8 cellular contexts compared by ENCODE assay signal in the genomic region with DNA sequence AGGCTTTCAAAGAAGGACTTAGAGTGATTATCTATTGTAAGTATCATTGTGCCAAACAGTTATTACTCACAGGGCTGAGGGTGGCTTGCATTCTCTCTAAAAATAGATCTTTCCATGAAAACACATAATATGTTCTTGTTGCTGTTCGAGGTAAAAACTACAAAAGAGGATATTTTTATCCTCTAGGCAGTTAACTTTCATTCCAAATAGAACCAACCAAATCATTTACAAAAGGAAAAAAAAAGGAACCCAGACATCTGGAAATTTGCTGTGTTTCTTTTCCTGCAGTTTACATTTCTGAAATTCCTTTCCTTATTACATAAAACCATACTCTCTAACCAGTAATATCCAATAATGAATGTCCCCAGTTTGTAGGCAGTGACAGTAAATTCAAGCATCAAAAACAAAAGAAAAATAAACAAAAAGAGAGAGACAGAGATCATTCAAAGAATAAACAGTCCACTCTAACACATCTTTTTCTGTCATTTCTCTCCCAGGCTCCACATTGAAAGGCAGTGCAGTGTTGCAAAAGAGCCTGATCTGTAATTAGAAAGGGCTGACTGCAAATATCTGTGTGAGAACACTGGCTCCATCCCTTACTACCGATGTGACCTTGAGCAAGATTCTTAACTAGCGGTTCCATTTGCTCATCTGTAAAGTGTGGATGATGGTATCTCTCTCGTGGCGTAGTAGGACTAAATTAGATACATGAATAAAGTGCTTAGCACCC. TPM values are rescaled to one million over a fixed set of nuclear protein-coding genes. Genes with fewer than 3 reads are reported as not detected.
DNase-seq lines count a peak whose midpoint lies in the region; ATAC-seq and TF ChIP-seq lines count a peak whose summit lies in the region.

No MANE protein-coding gene starts in this region.

- no TSS peak for BruUV-seq in PC-9 (replicated peaks; lab: Mats Ljungman, UMichigan)

- no peak overlapping the region for H3K4me3 ChIP-seq in PC-9
- no peak overlapping the region for H3K4me3 ChIP-seq in upper lobe of left lung

- no peaks in the 10 kb centered on the region for H3K79me2 ChIP-seq in PC-9 (ENCODE audit: low read depth)

- no peaks in the 10 kb centered on the region for H3K9me3 ChIP-seq in PC-9 (ENCODE audit: insufficient read depth, low read depth)
- no peaks in the 10 kb centered on the region for H3K9me3 ChIP-seq in upper lobe of left lung

- H3K4me1 ChIP-seq in PC-9 (replicated peaks; ENCODE audit: insufficient read depth) (peaks cover 27% of the 10 kb centered on the region), upper lobe of left lung (peaks cover 11 to 19% (median 15%) of the 10 kb centered on the region in 4 donors)

- DNase-seq in AG09319 (ENCODE audit: extremely low read depth, low read depth) (peak; percentile 53), PC-9 (no peak), hepatic stellate cell (ENCODE audit: low spot score) (peak; percentile 29), upper lobe of left lung (no peak), NCI-H69 (lab: John Stamatoyannopoulos, UW) (no peak), SK-N-DZ (ENCODE audit: low spot score) (no peak), NCI-H82 (lab: John Stamatoyannopoulos, UW) (no peak)

- no peaks in the 10 kb centered on the region for H3K9me2 ChIP-seq in PC-9 (ENCODE audit: insufficient read depth)

- no peak overlapping the region for H3K4me2 ChIP-seq in PC-9

- no peaks in the 10 kb centered on the region for H3K27me3 ChIP-seq in PC-9 (ENCODE audit: insufficient read depth, low read depth)
- no peaks in the 10 kb centered on the region for H3K27me3 ChIP-seq in upper lobe of left lung

- ATAC-seq in GM21825 (IDR thresholded peaks at IDR 0.05; ENCODE audit: unreplicated experiment) (peak; percentile 13), upper lobe of left lung (ENCODE audit: low FRiP score in 2 of 2) (peak; percentile 19 to 86)

- no peak overlapping the region for H2AFZ ChIP-seq in PC-9

- H3F3A ChIP-seq in PC-9 (ENCODE audit: insufficient read depth, low read depth), result 0 out of 2 replicates have a peak, but pooled peaks cover 5% of the 10 kb centered on the region

- H3K36me3 ChIP-seq in PC-9 (ENCODE audit: low read depth), result no peaks in the 10 kb centered on the region
- no peaks in the 10 kb centered on the region for H3K36me3 ChIP-seq in upper lobe of left lung

- WGBS in upper lobe of left lung, 2 donors, result 54 to 60% methylated on average over 5 of the region's 5 CpGs

- intact Hi-C loops in PC-9 (cut with micrococcal nuclease; ENCODE audit: unreplicated experiment), result no loop called here

- no peaks in the 10 kb centered on the region for H4K20me1 ChIP-seq in PC-9 (ENCODE audit: insufficient read depth)

- no peak for TF ChIP-seq POLR2A in upper lobe of left lung (IDR thresholded peaks at IDR 0.05)

- CTCF ChIA-PET in PC-9 (lab: Charles Lee), result interaction anchor here (0.7 kb wide), 1 partner anchor 750 kb away, joined by 3 read pairs; no protein-coding TSS in a partner anchor

- POLR2A ChIA-PET in PC-9 (lab: Charles Lee; ENCODE audit: unreplicated experiment), result interaction anchor here (0.5 to 0.6 kb wide), 2 partner anchors 66 to 266 kb away, joined by 11 read pairs; no protein-coding TSS in a partner anchor

- TF ChIP-seq EP300 in upper lobe of left lung (IDR thresholded peaks at IDR 0.05), result no peak

- TF ChIP-seq CTCF in AG09319 (IDR thresholded peaks at IDR 0.05; ENCODE audit: low read depth, low read length) (no peak), PC-9 (conservative IDR thresholded peaks at IDR 0.05) (no peak), upper lobe of left lung (IDR thresholded peaks at IDR 0.05) (no peak)

- H3K27ac ChIP-seq in PC-9, result peak overlapping the region; percentile 35
- peak overlapping the region; percentile 15 to 62 (median 51) for H3K27ac ChIP-seq in upper lobe of left lung

RNA-seq across cellular contexts. Expression of a gene that starts 27.1 kb away (rescaled TPM):
- total RNA-seq in PC-9 (2021) (11.0 and 17.5 TPM in 2 replicates), upper lobe of left lung (10 to 100 TPM in 5 of 6 donors, 1 to 10 TPM in 1; 6.3 to 24.2 (median 17.8) TPM)
- 0.25 and 0.44 TPM in 2 replicates for polyA plus RNA-seq in SK-N-DZ (2014; cell fraction: cytosol; rRNA removed)
- polyA plus RNA-seq in SK-N-DZ (2014; cell fraction: nucleus; rRNA removed), result 0.87 and 0.98 TPM in 2 replicates

Comparison
In these comparisons a context has a peak if more than half of its experiments do, and no peak if none do; other contexts are left out.
1. DNase-seq: peak in AG09319 (single experiment) and hepatic stellate cell (single experiment); none in PC-9 (0 of 2), upper lobe of left lung (0 of 2), NCI-H69 (single experiment), SK-N-DZ (single experiment) and NCI-H82 (single experiment).